Comparison of ENCODE assay signal across 23 cellular contexts in the genomic region with DNA sequence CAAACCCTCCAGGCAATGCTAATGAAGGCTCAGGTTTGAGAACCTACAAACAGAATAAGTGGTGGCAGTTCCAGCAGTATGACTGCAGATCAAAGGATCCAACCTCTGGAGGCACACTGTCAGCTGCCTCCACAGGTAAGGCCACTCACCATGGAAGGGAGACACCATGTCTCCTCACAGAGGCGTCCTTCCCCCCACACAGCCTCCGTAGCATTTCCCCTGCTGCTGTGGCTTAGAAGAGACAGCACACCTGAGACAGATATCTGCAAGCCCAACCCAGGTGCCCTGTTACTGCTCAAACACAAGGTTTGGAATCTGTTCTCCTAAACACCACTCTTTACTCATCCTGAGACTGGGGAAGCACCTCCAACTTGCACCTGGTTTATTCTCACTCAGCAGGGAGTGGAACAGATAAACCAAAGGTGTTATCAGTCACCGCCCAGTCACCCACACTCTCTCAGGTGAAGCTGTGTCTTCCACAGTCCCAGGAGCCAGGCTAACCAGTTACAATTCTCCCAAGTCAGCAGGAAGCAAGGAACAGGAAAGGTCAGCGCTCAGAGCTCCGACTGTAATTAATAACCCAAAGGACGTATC.
"Had no signal": no experiment of that assay in that cellular context is flagged by ENCODE, and none has a peak within 500 bp of the region (broad histone marks: within the 10 kb centered on the region; RNA-seq: fewer than 3 reads in every experiment).

No MANE protein-coding gene starts in this region.

- H3K4me3 Mint-ChIP-seq: activated CD8-positive, alpha-beta T cell treated with anti-CD3 and anti-CD28 coated beads, Interleukin-2, amount 10 ng/mL, durations not matched to agents 7 days and 5 days; activated naive CD4-positive, alpha-beta T cell treated with anti-CD3 and anti-CD28 coated beads, Interleukin-2, amount 50 U/mL, for 24 hours; brain had no signal

- H3K27ac ChIP-seq: coronary artery, lower lobe of right lung, upper lobe of left lung, VCaP had no signal

- H3K4me2 ChIP-seq: smooth muscle cell had no signal

- H3K27me3 ChIP-seq: upper lobe of left lung had no signal

- H3K9me3 Mint-ChIP-seq: activated naive CD4-positive, alpha-beta T cell treated with anti-CD3 and anti-CD28 coated beads, Interleukin-2, amount 50 U/mL, for 24 hours; activated T-helper 2 cell treated with anti-CD3 and anti-CD28 coated beads, Interferon-gamma antibody, Interleukin-2, Interleukin-4, amounts not matched to agents 10 μg/mL and 5 μg/mL and 100 μg/mL, durations not matched to agents 14 hours and 24 hours and 36 hours had no signal

- H3K36me3 Mint-ChIP-seq: activated naive CD4-positive, alpha-beta T cell treated with anti-CD3 and anti-CD28 coated beads, Interleukin-2, amount 50 U/mL, for 24 hours; brain had no signal

- H3K4me3 ChIP-seq: coronary artery, lower lobe of right lung, smooth muscle cell, upper lobe of left lung had no signal

- H3K27me3 Mint-ChIP-seq: activated naive CD4-positive, alpha-beta T cell treated with anti-CD3 and anti-CD28 coated beads, Interleukin-2, amount 50 U/mL, for 24 hours; naive thymus-derived CD4-positive, alpha-beta T cell had no signal

- DNase-seq: activated CD8-positive, alpha-beta T cell treated with anti-CD3 and anti-CD28 coated beads, Interleukin-2, amount 10 ng/mL, durations not matched to agents 7 days and 5 days; activated T-cell treated with anti-CD3 and anti-CD28 coated beads for 4 hours; central memory CD4-positive, alpha-beta T cell; foreskin melanocyte; kidney glomerular epithelial cell; lower lobe of right lung; naive thymus-derived CD4-positive, alpha-beta T cell; nucleus accumbens; SHP77 treated with DMSO at 0.1 percent for 48 hours; stimulated activated CD4-positive, alpha-beta T cell treated with anti-CD3 and anti-CD28 coated beads, Interleukin-4, amount 100 ng/mL, for 4 hours; stimulated activated CD8-positive, alpha-beta memory T cell treated with anti-CD3 and anti-CD28 coated beads, Interleukin-4, amount 100 ng/mL, for 48 hours; stimulated activated naive CD8-positive, alpha-beta T cell treated with anti-CD3 and anti-CD28 coated beads, Interleukin-15, Interleukin-2, amounts not matched to agents 100 U/mL and 50 U/mL, for 24 hours; T-helper 1 cell; T1000; upper lobe of left lung had no signal

- ATAC-seq: activated CD8-positive, alpha-beta T cell treated with anti-CD3 and anti-CD28 coated beads, Interleukin-2, amount 10 ng/mL, durations not matched to agents 7 days and 5 days; lower lobe of right lung; naive thymus-derived CD4-positive, alpha-beta T cell; right cardiac atrium; SK-N-SH treated with all-trans-retinoic acid at 6 μM for 48 hours; stimulated activated naive CD8-positive, alpha-beta T cell treated with anti-CD3 and anti-CD28 coated beads, Interleukin-15, Interleukin-2, amounts not matched to agents 100 U/mL and 50 U/mL, for 24 hours had no signal

- H3K36me3 ChIP-seq: lower lobe of right lung, upper lobe of left lung had no signal

- H3K27ac Mint-ChIP-seq: activated CD8-positive, alpha-beta T cell treated with anti-CD3 and anti-CD28 coated beads, Interleukin-2, amount 10 ng/mL, durations not matched to agents 7 days and 5 days; activated naive CD4-positive, alpha-beta T cell treated with anti-CD3 and anti-CD28 coated beads, Interleukin-2, amount 50 U/mL, for 24 hours; activated T-helper 2 cell treated with anti-CD3 and anti-CD28 coated beads, Interferon-gamma antibody, Interleukin-2, Interleukin-4, amounts not matched to agents 10 μg/mL and 5 μg/mL and 100 μg/mL, durations not matched to agents 14 hours and 24 hours and 36 hours had no signal
